Comparison of ENCODE assay signal across 11 cellular contexts in genomic region chr11:61447601-61448551, GRCh38. TPM values are rescaled to one million over a fixed set of nuclear protein-coding genes. Genes with fewer than 3 reads are reported as not detected.
DNase-seq lines count a peak whose midpoint lies in the region; ATAC-seq and TF ChIP-seq lines count a peak whose summit lies in the region.
"Had no signal": no experiment of that assay in that cellular context is flagged by ENCODE, and none has a peak within 500 bp of the region (broad histone marks: within the 10 kb centered on the region; RNA-seq: fewer than 3 reads in every experiment).

No MANE protein-coding gene starts in this region.

- no peak overlapping the region for H3K56ac ChIP-seq in IMR-90 (ENCODE audit: extremely low read depth, insufficient read depth, low read length)

- no peak for TF ChIP-seq POLR2A in IMR-90 (IDR thresholded peaks at IDR 0.05; ENCODE audit: low read depth, low read length)

- H3K36me3 ChIP-seq in IMR-90 (ENCODE audit: control insufficient read depth, insufficient read depth, low read length) (peaks cover 42% of the 10 kb centered on the region), rectal smooth muscle tissue (ENCODE audit: control insufficient read depth, insufficient read depth, low read length) (peaks cover 21% of the 10 kb centered on the region), MG63 (peaks cover 67% of the 10 kb centered on the region)

- TF ChIP-seq CTCF in IMR-90 (conservative IDR thresholded peaks at IDR 0.05; ENCODE audit: low read depth, low read length), result no peak

- DNase-seq in IMR-90 (peak; percentile 50), Right ventricle myocardium superior (no peak), DMS114 treated with DMSO at 0.1 percent for 48 hours (lab: John Stamatoyannopoulos, UW; ENCODE audit: unreplicated experiment) (no peak), MG63 (no peak)
- peak; percentile 29 to 40 for DNase-seq in activated T-cell treated with anti-CD3 and anti-CD28 coated beads, Interleukin-2, amount 50 U/mL, for 48 hours
- DNase-seq: activated gamma-delta T cell; GOT3; stimulated activated naive CD4-positive, alpha-beta T cell treated with Interleukin-2 at 50 U/mL for 16 hours had no signal

- H3K79me1 ChIP-seq in IMR-90 (ENCODE audit: low read depth in 1 of 2, low read length in 2 of 2), result peaks cover 24 to 73% of the 10 kb centered on the region in 2 experiments

- no peak overlapping the region for H2BK20ac ChIP-seq in IMR-90 (ENCODE audit: low read depth, low read length)

- H2BK5ac ChIP-seq in IMR-90 (ENCODE audit: low read depth, low read length, poor library complexity, severe bottlenecking), result no peak overlapping the region

- no peak overlapping the region for H4K8ac ChIP-seq in IMR-90 (ENCODE audit: low read depth in 2 of 2, low read length in 2 of 2)

- peaks cover 46% of the 10 kb centered on the region for H4K20me1 ChIP-seq in IMR-90 (ENCODE audit: insufficient read depth, low read length)

- peaks cover 11% of the 10 kb centered on the region; the same call in 1 of the 2 replicates for H3K9me1 ChIP-seq in IMR-90 (ENCODE audit: insufficient read depth, low read length)

- H3K27ac ChIP-seq in IMR-90 (ENCODE audit: insufficient read depth, low read length), result no peak overlapping the region
- H3K27ac ChIP-seq in rectal smooth muscle tissue (ENCODE audit: low read depth, low read length), result peak overlapping the region; percentile 88

- H3K9me3 ChIP-seq in IMR-90 (ENCODE audit: control insufficient read depth, insufficient read depth, low read length) (no peaks in the 10 kb centered on the region), MG63 (no peaks in the 10 kb centered on the region)

- ATAC-seq in IMR-90 (ENCODE audit: low read depth), result no peak
- peak; percentile 78 for ATAC-seq in Right ventricle myocardium superior (ENCODE audit: poor library complexity)
- ATAC-seq in HG03039 (IDR thresholded peaks at IDR 0.05; ENCODE audit: unreplicated experiment), result no peak
- ATAC-seq: esophagus mucosa had no signal

- in situ Hi-C loops in IMR-90 (cut with MboI; ENCODE audit: low sequenced_read_pairs), result loop anchor here (5.0 kb wide), 1 partner anchor 189 kb away; no protein-coding TSS in a partner anchor

- H3K18ac ChIP-seq in IMR-90 (ENCODE audit: low read depth, low read length), result no peak overlapping the region

- CTCF ChIA-PET in IMR-90 (lab: Yijun Ruan, JAX), result interaction anchor here (0.7 to 3.4 kb wide), 4 partner anchors 13 to 190 kb away, joined by 3 to 27 read pairs (median 12); no protein-coding TSS in a partner anchor

- WGBS in IMR-90 (ENCODE audit: extremely low coverage in 2 of 2, insufficient read length in 1 of 2), 2 experiments, result no CpG with 5 or more reads among the region's 12 CpGs

- no peak overlapping the region for H2AK5ac ChIP-seq in IMR-90 (ENCODE audit: low read depth, low read length)

- no peak overlapping the region for H4K5ac ChIP-seq in IMR-90 (ENCODE audit: low read depth, low read length)

- H2AK9ac ChIP-seq in IMR-90 (replicated peaks; ENCODE audit: low read depth, low read length, poor library complexity), result no peak overlapping the region

- no TSS peak for BruUV-seq in IMR-90 (replicated peaks; lab: Mats Ljungman, UMichigan)

- H3K23ac ChIP-seq in IMR-90 (ENCODE audit: low read depth, low read length), result no peak overlapping the region

- no peak overlapping the region for H2AFZ ChIP-seq in IMR-90 (replicated peaks; ENCODE audit: low read length, poor library complexity)

- H3K4ac ChIP-seq in IMR-90 (ENCODE audit: low read depth, low read length), result no peak overlapping the region

- no peak overlapping the region for H2BK120ac ChIP-seq in IMR-90 (ENCODE audit: low read depth, low read length)

- TF ChIP-seq RAD21 in IMR-90 (IDR thresholded peaks at IDR 0.05; ENCODE audit: low read length), result no peak

- peaks cover 8% of the 10 kb centered on the region for H3K4me1 ChIP-seq in IMR-90 (ENCODE audit: control insufficient read depth, insufficient read depth, low read length)
- H3K4me1 ChIP-seq in rectal smooth muscle tissue (ENCODE audit: control insufficient read depth, insufficient read depth, low read length), result peaks cover 37% of the 10 kb centered on the region

- POLR2A ChIA-PET in IMR-90 (lab: Charles Lee; ENCODE audit: unreplicated experiment), result no interaction called here

- intact Hi-C loops in IMR-90 (cut with micrococcal nuclease) (no loop called here), Right ventricle myocardium superior (cut with DNase I) (loop anchor here (2.0 to 10.0 kb wide), 2 partner anchors 67 to 129 kb away; no protein-coding TSS in a partner anchor)

- H2BK15ac ChIP-seq in IMR-90 (ENCODE audit: low read depth, low read length), result no peak overlapping the region

- H3K4me3 ChIP-seq in IMR-90 (ENCODE audit: insufficient read depth, low read depth, low read length) (no peak overlapping the region), rectal smooth muscle tissue (ENCODE audit: low read length) (peak overlapping the region; percentile 4), MG63 (no peak overlapping the region)

- dilution Hi-C loops in IMR-90 (cut with HindIII; ENCODE audit: low sequenced_read_pairs, unreplicated experiment), result no loop called here

- no peak overlapping the region for H3K4me2 ChIP-seq in IMR-90 (ENCODE audit: low read depth, low read length)

- H3K9ac ChIP-seq in IMR-90 (ENCODE audit: low read depth, low read length) (no peak overlapping the region), rectal smooth muscle tissue (ENCODE audit: low read length) (no peak overlapping the region)

- H4K91ac ChIP-seq in IMR-90 (ENCODE audit: insufficient read depth, low read depth, low read length), result no peak overlapping the region

- H3K27me3 ChIP-seq in IMR-90 (ENCODE audit: control insufficient read depth, insufficient read depth, low read length) (no peaks in the 10 kb centered on the region), rectal smooth muscle tissue (ENCODE audit: control insufficient read depth, insufficient read depth, low read length) (no peaks in the 10 kb centered on the region), MG63 (no peaks in the 10 kb centered on the region)

- no peak overlapping the region; the same call in 1 of the 2 replicates for H3K14ac ChIP-seq in IMR-90 (replicated peaks; ENCODE audit: low read depth, low read length)

TF ChIP-seq in IMR-90, 13 proteins besides CTCF, POLR2A, EP300 and RAD21:
- TF ChIP-seq BHLHE40 (IDR thresholded peaks at IDR 0.05; ENCODE audit: low read depth, low read length), result no peak
- TF ChIP-seq RCOR1 (IDR thresholded peaks at IDR 0.05; ENCODE audit: insufficient replicate concordance, low read length), result peak; percentile 91

RNA-seq across cellular contexts. Expression of gene SDHAF2, which starts 18.0 kb away (rescaled TPM):
- total RNA-seq in IMR-90 (2012; rRNA removed) (34.7 and 50.4 TPM in 2 replicates), Right ventricle myocardium superior (33.7 TPM)
- 91.1 and 91.5 TPM in 2 replicates for polyA plus RNA-seq in IMR-90 (2012; rRNA removed)
- polyA plus RNA-seq in IMR-90 (2012; cell fraction: cytosol; rRNA removed), result 57.2 and 76.4 TPM in 2 replicates
- 34.4 and 46.2 TPM in 2 replicates for polyA plus RNA-seq in IMR-90 (2012; cell fraction: nucleus; rRNA removed; ENCODE audit: low replicate concordance)
- total RNA-seq in MG63 (2014; rRNA removed; shearing (Covaris generic); ENCODE audit: low replicate concordance), result 18.2 and 35.5 TPM in 2 replicates

RNA-seq across cellular contexts. Expression of gene CPSF7, which starts 18.1 kb away (rescaled TPM):
- 9.5 and 10.3 TPM in 2 replicates for total RNA-seq in IMR-90 (2012; rRNA removed)
- 55.2 and 68.8 TPM in 2 replicates for polyA plus RNA-seq in IMR-90 (2012; rRNA removed)
- 27.4 and 38.5 TPM in 2 replicates for polyA plus RNA-seq in IMR-90 (2012; cell fraction: cytosol; rRNA removed)
- 121 and 142 TPM in 2 replicates for polyA plus RNA-seq in IMR-90 (2012; cell fraction: nucleus; rRNA removed; ENCODE audit: low replicate concordance)
- total RNA-seq in Right ventricle myocardium superior, result 32.5 TPM
- total RNA-seq in MG63 (2014; rRNA removed; shearing (Covaris generic); ENCODE audit: low replicate concordance), result 26.0 and 40.3 TPM in 2 replicates

RNA-seq across cellular contexts. Expression of gene TMEM216, which starts 55.5 kb away (rescaled TPM):
- total RNA-seq in IMR-90 (2012; rRNA removed) (10.0 TPM in 2 replicates), Right ventricle myocardium superior (3.7 TPM)
- 16.5 and 17.2 TPM in 2 replicates for polyA plus RNA-seq in IMR-90 (2012; rRNA removed)
- 18.0 and 75.6 TPM in 2 replicates for polyA plus RNA-seq in IMR-90 (2012; cell fraction: cytosol; rRNA removed)
- 7.7 and 17.1 TPM in 2 replicates for polyA plus RNA-seq in IMR-90 (2012; cell fraction: nucleus; rRNA removed; ENCODE audit: low replicate concordance)
- total RNA-seq in MG63 (2014; rRNA removed; shearing (Covaris generic); ENCODE audit: low replicate concordance), result 7.5 and 12.3 TPM in 2 replicates

Comparison
In these comparisons a context has a peak if more than half of its experiments do, and no peak if none do; other contexts are left out.
1. DNase-seq: peak in IMR-90 (single experiment) and activated T-cell treated with anti-CD3 and anti-CD28 coated beads, Interleukin-2, amount 50 U/mL, for 48 hours (2 of 2); none in Right ventricle myocardium superior (single experiment), DMS114 treated with DMSO at 0.1 percent for 48 hours (single experiment) and MG63 (single experiment).